Comparison of ENCODE assay signal across 12 cellular contexts in genomic region chr10:112797221-112797620, GRCh38.
DNase-seq lines count a peak whose midpoint lies in the region; ATAC-seq lines count a peak whose summit lies in the region.
"Had no signal": no experiment of that assay in that cellular context is flagged by ENCODE, and none has a peak within 500 bp of the region (broad histone marks: within the 10 kb centered on the region; RNA-seq: fewer than 3 reads in every experiment).

No MANE protein-coding gene starts in this region.

- ATAC-seq in GM19467 (IDR thresholded peaks at IDR 0.05; ENCODE audit: unreplicated experiment) = no peak
- ATAC-seq: GM12878 had no signal

- DNase-seq in NCI-H748 (lab: John Stamatoyannopoulos, UW; ENCODE audit: unreplicated experiment) (peak; percentile 34), NCI-H748 treated with DMSO at 0.1 percent for 48 hours (lab: John Stamatoyannopoulos, UW) (no peak), ecto neural progenitor cell (ENCODE audit: low spot score) (peak; percentile 39), iPS-NIHi7 (ENCODE audit: extremely low spot score) (peak; percentile 32), NCI-H2227 (lab: John Stamatoyannopoulos, UW; ENCODE audit: unreplicated experiment) (no peak), MV-4-11 (lab: John Stamatoyannopoulos, UW) (no peak)
- no peak for DNase-seq in activated CD8-positive, alpha-beta memory T cell treated with anti-CD3 and anti-CD28 coated beads, Interleukin-2, amount 50 U/mL, for 48 hours
- DNase-seq: ACHN; CD4-positive, CD25-positive, alpha-beta regulatory T cell; DMS 273 treated with DMSO at 0.1 percent for 48 hours had no signal

Comparison
In these comparisons a context has a peak if more than half of its experiments do, and no peak if none do; other contexts are left out.
1. DNase-seq: peak in NCI-H748 (single experiment), ecto neural progenitor cell (single experiment) and iPS-NIHi7 (single experiment); none in NCI-H748 treated with DMSO at 0.1 percent for 48 hours (single experiment), NCI-H2227 (single experiment), MV-4-11 (single experiment) and activated CD8-positive, alpha-beta memory T cell treated with anti-CD3 and anti-CD28 coated beads, Interleukin-2, amount 50 U/mL, for 48 hours (single experiment).